Comparison of ENCODE assay signal across 8 cellular contexts in genomic region chr7:50142421-50143113, GRCh38. TPM values are rescaled to one million over a fixed set of nuclear protein-coding genes. Genes with fewer than 3 reads are reported as not detected.
DNase-seq lines count a peak whose midpoint lies in the region; ATAC-seq and TF ChIP-seq lines count a peak whose summit lies in the region.

No MANE protein-coding gene starts in this region.

- H3K4ac ChIP-seq in trophoblast cell (ENCODE audit: low read depth, low read length): no peak overlapping the region

- H3K9ac ChIP-seq in trophoblast cell (ENCODE audit: low read length): no peak overlapping the region

- DNase-seq in CD8-positive, alpha-beta memory T cell: peak in 3 of 5 donors; percentile 15 to 62 (median 45)
- DNase-seq in SKM-1 treated with dmso at 0.1 percent for 144 hours (lab: John Stamatoyannopoulos, UW; ENCODE audit: unreplicated experiment) (peak; percentile 34), epithelial cell of proximal tubule (ENCODE audit: low read depth) (no peak), trophoblast cell (peak; percentile 25 to 68), substantia nigra (lab: John Stamatoyannopoulos, UW) (no peak)
- DNase-seq in stimulated activated CD4-positive, alpha-beta T cell treated with anti-CD3 and anti-CD28 coated beads, Interleukin-15, amount 100 ng/mL, for 24 hours: no peak

- H3K27ac ChIP-seq in CD8-positive, alpha-beta memory T cell (ENCODE audit: low read depth, low read length): no peak overlapping the region
- H3K27ac ChIP-seq in trophoblast cell (ENCODE audit: low read depth, low read length) (no peak overlapping the region), substantia nigra (ENCODE audit: low read depth, low read length, poor library complexity, severe bottlenecking) (no peak overlapping the region)

- peak; percentile 47 for TF ChIP-seq RAD21 in Ishikawa (IDR thresholded peaks at IDR 0.05; ENCODE audit: low read depth)

- WGBS in trophoblast cell (ENCODE audit: extremely low coverage, insufficient coverage, insufficient read length): no CpG with 5 or more reads among the region's 5 CpGs

- H3K36me3 ChIP-seq in CD8-positive, alpha-beta memory T cell (ENCODE audit: insufficient read depth, low read length): no peaks in the 10 kb centered on the region
- no peaks in the 10 kb centered on the region for H3K36me3 ChIP-seq in trophoblast cell (ENCODE audit: control insufficient read depth in 1 of 2, insufficient read depth in 2 of 2, low read length in 2 of 2)

- ATAC-seq in GM18502 (IDR thresholded peaks at IDR 0.05; ENCODE audit: poor library complexity, unreplicated experiment): peak; percentile 47

- no peaks in the 10 kb centered on the region for H3K36me3 Mint-ChIP-seq in CD8-positive, alpha-beta memory T cell

- peaks cover 0 to 16% of the 10 kb centered on the region in 2 donors for H3K27me3 Mint-ChIP-seq in CD8-positive, alpha-beta memory T cell

- H3K4me3 ChIP-seq in CD8-positive, alpha-beta memory T cell (ENCODE audit: low read length): no peak overlapping the region
- H3K4me3 ChIP-seq in epithelial cell of proximal tubule (ENCODE audit: low read depth, low read length): no peak overlapping the region
- H3K4me3 ChIP-seq in trophoblast cell (ENCODE audit: low read depth, low read length): no peak overlapping the region

- H2BK5ac ChIP-seq in trophoblast cell (ENCODE audit: low read depth, low read length, poor library complexity): no peak overlapping the region

- H2BK12ac ChIP-seq in trophoblast cell (ENCODE audit: low read length): no peak overlapping the region

- peaks cover 2 to 19% (median 17%) of the 10 kb centered on the region in 3 donors for H3K4me1 Mint-ChIP-seq in CD8-positive, alpha-beta memory T cell

- no peaks in the 10 kb centered on the region for H3K27me3 ChIP-seq in CD8-positive, alpha-beta memory T cell (ENCODE audit: insufficient read depth, low read length, poor library complexity, severe bottlenecking)
- no peaks in the 10 kb centered on the region for H3K27me3 ChIP-seq in trophoblast cell (ENCODE audit: insufficient read depth, low read length)

- H3K4me1 ChIP-seq in CD8-positive, alpha-beta memory T cell (ENCODE audit: insufficient read depth, low read length): peaks cover 10% of the 10 kb centered on the region
- H3K4me1 ChIP-seq in trophoblast cell (ENCODE audit: control insufficient read depth in 1 of 2, insufficient read depth in 2 of 2, low read length in 2 of 2): no peaks in the 10 kb centered on the region

- no peak overlapping the region for H3K18ac ChIP-seq in trophoblast cell (ENCODE audit: low read length)

- H3K4me3 Mint-ChIP-seq in CD8-positive, alpha-beta memory T cell: peak overlapping the region in 5 of 7 donors; percentile 49 to 74 (median 67)

- no peak overlapping the region for H2AFZ ChIP-seq in trophoblast cell (ENCODE audit: insufficient read depth, low read length, poor library complexity)

- no peaks in the 10 kb centered on the region for H3K79me1 ChIP-seq in trophoblast cell (ENCODE audit: low read length)

- no peak for TF ChIP-seq EP300 in Ishikawa (IDR thresholded peaks at IDR 0.05; ENCODE audit: borderline replicate concordance)

- CTCF ChIA-PET in CD8-positive, alpha-beta memory T cell (lab: Charles Lee): interaction anchor here (0.7 to 4.9 kb wide), 13 partner anchors 9 to 533 kb away, joined by 3 to 39 read pairs (median 3); no protein-coding TSS in a partner anchor

- H3K9me3 Mint-ChIP-seq in CD8-positive, alpha-beta memory T cell: no peaks in the 10 kb centered on the region

- H4K12ac ChIP-seq in trophoblast cell (ENCODE audit: low read depth, low read length): no peak overlapping the region

- H4K91ac ChIP-seq in trophoblast cell (ENCODE audit: low read depth, low read length): no peak overlapping the region

- no peak overlapping the region for H3K14ac ChIP-seq in trophoblast cell (ENCODE audit: low read length)

- no peak overlapping the region for H2AK5ac ChIP-seq in trophoblast cell (ENCODE audit: low read length)

- no peak overlapping the region for H3K23ac ChIP-seq in trophoblast cell (ENCODE audit: low read length)

- peak overlapping the region in 5 of 8 donors; percentile 22 to 85 (median 64) for H3K27ac Mint-ChIP-seq in CD8-positive, alpha-beta memory T cell

- TF ChIP-seq CTCF in epithelial cell of proximal tubule (conservative IDR thresholded peaks at IDR 0.05; ENCODE audit: low read depth, low read length): peak; percentile 76

- no peak overlapping the region for H3K4me2 ChIP-seq in trophoblast cell (ENCODE audit: low read length)

- no peak overlapping the region for H4K8ac ChIP-seq in trophoblast cell (ENCODE audit: low read depth, low read length)

- POLR2A ChIA-PET in CD8-positive, alpha-beta memory T cell (lab: Charles Lee): no interaction called here

- no peaks in the 10 kb centered on the region for H3K79me2 ChIP-seq in trophoblast cell (ENCODE audit: control insufficient read depth, insufficient read depth, low read length, poor library complexity)

- H2BK120ac ChIP-seq in trophoblast cell (ENCODE audit: insufficient read depth, low read length, poor library complexity): no peak overlapping the region

- H3K9me3 ChIP-seq in CD8-positive, alpha-beta memory T cell (ENCODE audit: low read length): no peaks in the 10 kb centered on the region
- no peaks in the 10 kb centered on the region for H3K9me3 ChIP-seq in trophoblast cell (ENCODE audit: insufficient read depth, low read depth, low read length)

TF ChIP-seq in Ishikawa, 13 proteins besides CTCF, POLR2A, EP300 and RAD21:
- TF ChIP-seq CEBPB (IDR thresholded peaks at IDR 0.05) (no peak), TEAD4 (IDR thresholded peaks at IDR 0.05) (no peak), FOXM1 (IDR thresholded peaks at IDR 0.05; ENCODE audit: borderline replicate concordance, low read depth) (no peak), TCF12 (IDR thresholded peaks at IDR 0.05; ENCODE audit: low read depth) (no peak), MAX (IDR thresholded peaks at IDR 0.05) (no peak), TAF1 (IDR thresholded peaks at IDR 0.05; ENCODE audit: low read depth) (no peak), ZBTB7A (IDR thresholded peaks at IDR 0.05; ENCODE audit: low read depth) (no peak), NFIC (IDR thresholded peaks at IDR 0.05) (no peak), USF1 (IDR thresholded peaks at IDR 0.05) (no peak), EGR1 (IDR thresholded peaks at IDR 0.05) (no peak), CREB1 (IDR thresholded peaks at IDR 0.05; ENCODE audit: low read depth) (no peak), YY1 (IDR thresholded peaks at IDR 0.05; ENCODE audit: low read depth) (no peak)
- TF ChIP-seq, protein P1, sequence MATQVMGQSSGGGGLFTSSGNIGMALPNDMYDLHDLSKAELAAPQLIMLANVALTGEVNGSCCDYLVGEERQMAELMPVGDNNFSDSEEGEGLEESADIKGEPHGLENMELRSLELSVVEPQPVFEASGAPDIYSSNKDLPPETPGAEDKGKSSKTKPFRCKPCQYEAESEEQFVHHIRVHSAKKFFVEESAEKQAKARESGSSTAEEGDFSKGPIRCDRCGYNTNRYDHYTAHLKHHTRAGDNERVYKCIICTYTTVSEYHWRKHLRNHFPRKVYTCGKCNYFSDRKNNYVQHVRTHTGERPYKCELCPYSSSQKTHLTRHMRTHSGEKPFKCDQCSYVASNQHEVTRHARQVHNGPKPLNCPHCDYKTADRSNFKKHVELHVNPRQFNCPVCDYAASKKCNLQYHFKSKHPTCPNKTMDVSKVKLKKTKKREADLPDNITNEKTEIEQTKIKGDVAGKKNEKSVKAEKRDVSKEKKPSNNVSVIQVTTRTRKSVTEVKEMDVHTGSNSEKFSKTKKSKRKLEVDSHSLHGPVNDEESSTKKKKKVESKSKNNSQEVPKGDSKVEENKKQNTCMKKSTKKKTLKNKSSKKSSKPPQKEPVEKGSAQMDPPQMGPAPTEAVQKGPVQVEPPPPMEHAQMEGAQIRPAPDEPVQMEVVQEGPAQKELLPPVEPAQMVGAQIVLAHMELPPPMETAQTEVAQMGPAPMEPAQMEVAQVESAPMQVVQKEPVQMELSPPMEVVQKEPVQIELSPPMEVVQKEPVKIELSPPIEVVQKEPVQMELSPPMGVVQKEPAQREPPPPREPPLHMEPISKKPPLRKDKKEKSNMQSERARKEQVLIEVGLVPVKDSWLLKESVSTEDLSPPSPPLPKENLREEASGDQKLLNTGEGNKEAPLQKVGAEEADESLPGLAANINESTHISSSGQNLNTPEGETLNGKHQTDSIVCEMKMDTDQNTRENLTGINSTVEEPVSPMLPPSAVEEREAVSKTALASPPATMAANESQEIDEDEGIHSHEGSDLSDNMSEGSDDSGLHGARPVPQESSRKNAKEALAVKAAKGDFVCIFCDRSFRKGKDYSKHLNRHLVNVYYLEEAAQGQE (IDR thresholded peaks at IDR 0.05; ENCODE audit: low read depth): no peak

RNA-seq across cellular contexts. Expression of gene ZPBP, which starts 49.5 kb away (rescaled TPM):
- under 1 TPM in 1 of 2 experiments, not detected in 1; 0.22 TPM for total RNA-seq in CD8-positive, alpha-beta memory T cell
- polyA plus RNA-seq in CD8-positive, alpha-beta memory T cell: not detected
- total RNA-seq in epithelial cell of proximal tubule: not detected in 2 replicates
- not detected in 2 replicates for polyA plus RNA-seq in trophoblast cell (2013)

Comparison
In these comparisons a context has a peak if more than half of its experiments do, and no peak if none do; other contexts are left out.
1. DNase-seq: peak in CD8-positive, alpha-beta memory T cell (3 of 5), SKM-1 treated with dmso at 0.1 percent for 144 hours (single experiment) and trophoblast cell (2 of 2); none in epithelial cell of proximal tubule (single experiment), substantia nigra (0 of 49) and stimulated activated CD4-positive, alpha-beta T cell treated with anti-CD3 and anti-CD28 coated beads, Interleukin-15, amount 100 ng/mL, for 24 hours (single experiment).